28 cellular contexts compared by ENCODE assay signal in the genomic region with DNA sequence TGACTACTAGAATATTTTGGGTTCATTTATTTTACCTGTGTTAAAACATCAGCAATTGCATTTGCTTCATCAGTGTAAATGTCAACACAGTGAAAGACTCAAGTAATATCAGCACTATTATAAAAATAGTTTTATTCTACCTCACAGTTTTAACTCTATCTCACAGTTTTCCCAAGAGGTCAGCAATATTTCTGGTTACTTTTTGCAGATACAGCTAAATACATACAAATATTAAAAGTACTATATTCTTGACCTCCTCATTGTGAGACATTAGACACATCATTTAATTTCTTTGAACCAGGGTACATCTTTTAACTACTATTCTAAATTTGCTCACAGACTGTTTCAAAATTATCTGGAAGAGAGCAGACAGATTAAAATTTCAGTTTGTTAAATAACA.
DNase-seq lines count a peak whose midpoint lies in the region; ATAC-seq, FAIRE-seq and TF ChIP-seq lines count a peak whose summit lies in the region.
"Had no signal": no experiment of that assay in that cellular context is flagged by ENCODE, and none has a peak within 500 bp of the region (broad histone marks: within the 10 kb centered on the region; RNA-seq: fewer than 3 reads in every experiment).

No MANE protein-coding gene starts in this region.

- no peaks in the 10 kb centered on the region for H4K20me1 ChIP-seq in HepG2 (ENCODE audit: insufficient read depth, low read length)
- H4K20me1 ChIP-seq: BLaER1 had no signal

- H3K4me3 Mint-ChIP-seq in activated CD4-positive, alpha-beta T cell treated with anti-CD3 and anti-CD28 coated beads, Interleukin-2, amount 10 ng/mL, durations not matched to agents 7 days and 5 days: no peak overlapping the region
- H3K4me3 Mint-ChIP-seq in activated CD4-positive, alpha-beta T cell treated with anti-CD3 and anti-CD28 coated beads, Interleukin-2, amount 10 ng/mL, durations not matched to agents 24 days and 14 days: no peak overlapping the region
- H3K4me3 Mint-ChIP-seq in activated naive CD8-positive, alpha-beta T cell treated with anti-CD3 and anti-CD28 coated beads, Interleukin-2, amount 50 U/mL, for 24 hours: peak overlapping the region; percentile 89
- H3K4me3 Mint-ChIP-seq in CD14-positive monocyte: no peak overlapping the region
- H3K4me3 Mint-ChIP-seq: CD8-positive, alpha-beta T cell had no signal

- H3K4me3 ChIP-seq in HepG2 (replicated peaks in 1 of 3; ENCODE audit: insufficient read depth in 1 of 3, low read depth in 2 of 3, low read length in 3 of 3) (no peak overlapping the region), right lobe of liver (no peak overlapping the region)
- H3K4me3 ChIP-seq: BLaER1, GM12878, SJSA1 had no signal

- POLR2A ChIA-PET in activated CD4-positive, alpha-beta T cell treated with anti-CD3 and anti-CD28 coated beads, Interleukin-2, amount 10 ng/mL, durations not matched to agents 7 days and 5 days (lab: Charles Lee): no interaction called here
- POLR2A ChIA-PET in HepG2 (lab: Yijun Ruan, JAX): no interaction called here

- no peak for ATAC-seq in HepG2
- no peak for ATAC-seq in right lobe of liver
- ATAC-seq in activated naive CD8-positive, alpha-beta T cell treated with anti-CD3 and anti-CD28 coated beads, Interleukin-2, amount 50 U/mL, for 24 hours: no peak
- ATAC-seq in GM18517 (IDR thresholded peaks at IDR 0.05; ENCODE audit: unreplicated experiment): no peak
- ATAC-seq: CD8-positive, alpha-beta T cell; GM12878; HCT116 had no signal

- CTCF ChIA-PET in activated CD4-positive, alpha-beta T cell treated with anti-CD3 and anti-CD28 coated beads, Interleukin-2, amount 10 ng/mL, durations not matched to agents 7 days and 5 days (lab: Charles Lee): interaction anchor here (1.0 kb wide), 1 partner anchor 575 kb away, joined by 4 read pairs; no protein-coding TSS in a partner anchor
- CTCF ChIA-PET in HepG2 (lab: Yijun Ruan, JAX; ENCODE audit: low intra/inter-chr PET ratio, low total read pairs): no interaction called here

- BruUV-seq in HepG2 (replicated peaks; lab: Mats Ljungman, UMichigan): no TSS peak

- H3K27ac Mint-ChIP-seq in activated CD4-positive, alpha-beta T cell treated with anti-CD3 and anti-CD28 coated beads, Interleukin-2, amount 10 ng/mL, durations not matched to agents 7 days and 5 days: peak overlapping the region; percentile 36
- no peak overlapping the region for H3K27ac Mint-ChIP-seq in activated CD4-positive, alpha-beta T cell treated with anti-CD3 and anti-CD28 coated beads, Interleukin-2, amount 10 ng/mL, durations not matched to agents 24 days and 14 days
- peak overlapping the region; percentile 84 for H3K27ac Mint-ChIP-seq in activated naive CD8-positive, alpha-beta T cell treated with anti-CD3 and anti-CD28 coated beads, Interleukin-2, amount 50 U/mL, for 24 hours
- no peak overlapping the region for H3K27ac Mint-ChIP-seq in CD14-positive monocyte

- H3K4me1 ChIP-seq in HepG2 (ENCODE audit: insufficient read depth, low read length): no peaks in the 10 kb centered on the region
- H3K4me1 ChIP-seq in right lobe of liver: no peaks in the 10 kb centered on the region
- H3K4me1 ChIP-seq: BLaER1, Caco-2, SJSA1 had no signal

- no peak overlapping the region for H3K4me2 ChIP-seq in HepG2 (ENCODE audit: low read depth, low read length)
- H3K4me2 ChIP-seq: BLaER1 had no signal

- H3K36me3 Mint-ChIP-seq in activated CD4-positive, alpha-beta T cell treated with anti-CD3 and anti-CD28 coated beads, Interleukin-2, amount 10 ng/mL, durations not matched to agents 7 days and 5 days (ENCODE audit: low read depth): peaks cover 3% of the 10 kb centered on the region
- H3K36me3 Mint-ChIP-seq in activated CD4-positive, alpha-beta T cell treated with anti-CD3 and anti-CD28 coated beads, Interleukin-2, amount 10 ng/mL, durations not matched to agents 24 days and 14 days (ENCODE audit: low read depth): peaks cover 4% of the 10 kb centered on the region
- H3K36me3 Mint-ChIP-seq in activated naive CD8-positive, alpha-beta T cell treated with anti-CD3 and anti-CD28 coated beads, Interleukin-2, amount 50 U/mL, for 24 hours (ENCODE audit: low read depth): peaks cover 4% of the 10 kb centered on the region
- H3K36me3 Mint-ChIP-seq in CD14-positive monocyte: no peaks in the 10 kb centered on the region

- no peaks in the 10 kb centered on the region for H3K9me3 ChIP-seq in HepG2 (ENCODE audit: low read length)
- H3K9me3 ChIP-seq in right lobe of liver: no peaks in the 10 kb centered on the region
- H3K9me3 ChIP-seq: BLaER1, Caco-2, SJSA1 had no signal

- H3K27ac ChIP-seq in HepG2 (ENCODE audit: extremely low read length, insufficient read depth, low read length) (no peak overlapping the region), right lobe of liver (no peak overlapping the region)
- H3K27ac ChIP-seq: BLaER1, SJSA1 had no signal

- intact Hi-C loops in activated CD4-positive, alpha-beta T cell treated with anti-CD3 and anti-CD28 coated beads, Interleukin-2, amount 10 ng/mL, durations not matched to agents 24 days and 14 days (cut with micrococcal nuclease): loop anchor here (5.0 kb wide), 2 partner anchors 487 to 547 kb away; no protein-coding TSS in a partner anchor
- intact Hi-C loops in HepG2 (cut with micrococcal nuclease; ENCODE audit: unreplicated experiment): loop anchor here (5.0 kb wide), 1 partner anchor 107 kb away; no protein-coding TSS in a partner anchor
- intact Hi-C loops in right lobe of liver (cut with DNase I): no loop called here
- intact Hi-C loops in CD14-positive monocyte (cut with micrococcal nuclease): no loop called here

- no peaks in the 10 kb centered on the region for H3K9me3 Mint-ChIP-seq in activated CD4-positive, alpha-beta T cell treated with anti-CD3 and anti-CD28 coated beads, Interleukin-2, amount 10 ng/mL, durations not matched to agents 7 days and 5 days
- no peaks in the 10 kb centered on the region for H3K9me3 Mint-ChIP-seq in activated CD4-positive, alpha-beta T cell treated with anti-CD3 and anti-CD28 coated beads, Interleukin-2, amount 10 ng/mL, durations not matched to agents 24 days and 14 days
- H3K9me3 Mint-ChIP-seq in activated naive CD8-positive, alpha-beta T cell treated with anti-CD3 and anti-CD28 coated beads, Interleukin-2, amount 50 U/mL, for 24 hours: no peaks in the 10 kb centered on the region
- H3K9me3 Mint-ChIP-seq in CD14-positive monocyte: no peaks in the 10 kb centered on the region
- H3K9me3 Mint-ChIP-seq: CD8-positive, alpha-beta T cell had no signal

- TF ChIP-seq CTCF in HepG2 (CRISPR knock-in tag; IDR thresholded peaks at IDR 0.05) (no peak), right lobe of liver (IDR thresholded peaks at IDR 0.05) (no peak), CD14-positive monocyte (IDR thresholded peaks at IDR 0.05) (no peak)

- H3K79me2 ChIP-seq in HepG2 (ENCODE audit: insufficient read depth, low read length): no peaks in the 10 kb centered on the region

- TF ChIP-seq POLR2A in HepG2 (IDR thresholded peaks at IDR 0.05; ENCODE audit: insufficient read depth in 1 of 2, low read depth in 2 of 2, low read length in 2 of 2) (no peak), right lobe of liver (IDR thresholded peaks at IDR 0.05) (no peak)

- no peak for TF ChIP-seq RAD21 in HepG2 (CRISPR knock-in tag; IDR thresholded peaks at IDR 0.05)

- no peaks in the 10 kb centered on the region for H3K27me3 Mint-ChIP-seq in activated CD4-positive, alpha-beta T cell treated with anti-CD3 and anti-CD28 coated beads, Interleukin-2, amount 10 ng/mL, durations not matched to agents 7 days and 5 days
- no peaks in the 10 kb centered on the region for H3K27me3 Mint-ChIP-seq in activated CD4-positive, alpha-beta T cell treated with anti-CD3 and anti-CD28 coated beads, Interleukin-2, amount 10 ng/mL, durations not matched to agents 24 days and 14 days
- no peaks in the 10 kb centered on the region for H3K27me3 Mint-ChIP-seq in activated naive CD8-positive, alpha-beta T cell treated with anti-CD3 and anti-CD28 coated beads, Interleukin-2, amount 50 U/mL, for 24 hours
- peaks cover 0 to 2% (median 0%) of the 10 kb centered on the region in 3 donors for H3K27me3 Mint-ChIP-seq in CD14-positive monocyte (ENCODE audit: low read depth in 3 of 3)

- peaks cover 39% of the 10 kb centered on the region for H3K4me1 Mint-ChIP-seq in activated CD4-positive, alpha-beta T cell treated with anti-CD3 and anti-CD28 coated beads, Interleukin-2, amount 10 ng/mL, durations not matched to agents 7 days and 5 days
- H3K4me1 Mint-ChIP-seq in activated CD4-positive, alpha-beta T cell treated with anti-CD3 and anti-CD28 coated beads, Interleukin-2, amount 10 ng/mL, durations not matched to agents 24 days and 14 days: peaks cover 10% of the 10 kb centered on the region
- H3K4me1 Mint-ChIP-seq in activated naive CD8-positive, alpha-beta T cell treated with anti-CD3 and anti-CD28 coated beads, Interleukin-2, amount 50 U/mL, for 24 hours: peaks cover 24% of the 10 kb centered on the region
- H3K4me1 Mint-ChIP-seq in CD14-positive monocyte: peaks cover 4% of the 10 kb centered on the region

- FAIRE-seq in HepG2 (lab: Jason Lieb, UNC): no peak
- FAIRE-seq: GM12878 had no signal

- no peak overlapping the region for H3K9ac ChIP-seq in HepG2 (ENCODE audit: insufficient read depth, low read depth, low read length)
- H3K9ac ChIP-seq: BLaER1 had no signal

- no peak overlapping the region for H2AFZ ChIP-seq in HepG2 (ENCODE audit: low read length)

- no peaks in the 10 kb centered on the region for H3K36me3 ChIP-seq in HepG2 (replicated peaks in 1 of 2; ENCODE audit: control insufficient read depth in 1 of 2, insufficient read depth in 2 of 2, low read length in 2 of 2)
- H3K36me3 ChIP-seq in right lobe of liver: no peaks in the 10 kb centered on the region
- H3K36me3 ChIP-seq: BLaER1, SJSA1 had no signal

- no peaks in the 10 kb centered on the region for H3K27me3 ChIP-seq in HepG2 (ENCODE audit: control insufficient read depth in 1 of 2, insufficient read depth in 2 of 2, low read length in 2 of 2)
- peaks cover 0 to 3% of the 10 kb centered on the region in 2 donors for H3K27me3 ChIP-seq in right lobe of liver
- H3K27me3 ChIP-seq: BLaER1, SJSA1 had no signal

- in situ Hi-C loops in HepG2 (cut with HindIII; ENCODE audit: extremely low pct_ligation_motif_present, low pct_unique_long_range_greater_than_20kb): no loop called here

- DNase-seq in activated CD4-positive, alpha-beta T cell treated with anti-CD3 and anti-CD28 coated beads, Interleukin-2, amount 10 ng/mL, durations not matched to agents 7 days and 5 days: no peak
- DNase-seq in activated CD4-positive, alpha-beta T cell treated with anti-CD3 and anti-CD28 coated beads, Interleukin-2, amount 10 ng/mL, durations not matched to agents 24 days and 14 days: no peak
- DNase-seq in HepG2 (ENCODE audit: low spot score): no peak
- DNase-seq in right lobe of liver: no peak
- DNase-seq in activated naive CD8-positive, alpha-beta T cell treated with anti-CD3 and anti-CD28 coated beads, Interleukin-2, amount 50 U/mL, for 24 hours: no peak
- no peak for DNase-seq in epidermal melanocyte (ENCODE audit: insufficient read length, low spot score)
- no peak for DNase-seq in CD14-positive monocyte (ENCODE audit: low spot score)
- DNase-seq: 8988T; Caco-2; CD8-positive, alpha-beta T cell; DMS 273 treated with DMSO at 0.1 percent for 48 hours; DMS79; EL; GDM1; NCI-H1092; NCI-H1417 treated with DMSO at 0.1 percent for 48 hours; NCI-H1694 treated with DMSO at 0.1 percent for 48 hours; NCI-H2081; NCI-H2227 treated with DMSO at 0.1 percent for 48 hours; NCI-H510A; NCI-H69; Right ventricle myocardium superior; RPMI8226 had no signal

- TF ChIP-seq EP300 in HepG2 (IDR thresholded peaks at IDR 0.05; ENCODE audit: low read depth in 2 of 2, low read length in 2 of 2) (no peak), HepG2 (CRISPR knock-in tag; IDR thresholded peaks at IDR 0.05; ENCODE audit: borderline replicate concordance) (no peak)

Comparison
In these comparisons a context has a peak if more than half of its experiments do, and no peak if none do; other contexts are left out.
1. H3K27ac Mint-ChIP-seq: peak in activated CD4-positive, alpha-beta T cell treated with anti-CD3 and anti-CD28 coated beads, Interleukin-2, amount 10 ng/mL, durations not matched to agents 7 days and 5 days (single experiment) and activated naive CD8-positive, alpha-beta T cell treated with anti-CD3 and anti-CD28 coated beads, Interleukin-2, amount 50 U/mL, for 24 hours (single experiment); none in activated CD4-positive, alpha-beta T cell treated with anti-CD3 and anti-CD28 coated beads, Interleukin-2, amount 10 ng/mL, durations not matched to agents 24 days and 14 days (single experiment) and CD14-positive monocyte (0 of 7).
2. intact Hi-C loops: an anchor here in activated CD4-positive, alpha-beta T cell treated with anti-CD3 and anti-CD28 coated beads, Interleukin-2, amount 10 ng/mL, durations not matched to agents 24 days and 14 days (5.0 kb wide) and HepG2 (5.0 kb wide); none called in right lobe of liver and CD14-positive monocyte.